In genomic region chr1:202148391-202148790, GRCh38 we compare ENCODE assay signal across 1 cellular context.
TF ChIP-seq lines count a peak whose summit lies in the region.

No MANE protein-coding gene starts in this region.

TF ChIP-seq in K562, 482 proteins besides CTCF, POLR2A, EP300 and RAD21:
- no peak for TF ChIP-seq TEAD4 (IDR thresholded peaks at IDR 0.05; ENCODE audit: low read length)
- TF ChIP-seq TEAD4 (CRISPR knock-in tag; IDR thresholded peaks at IDR 0.05; ENCODE audit: borderline replicate concordance): no peak
- no peak for TF ChIP-seq RBM22 (IDR thresholded peaks at IDR 0.05; ENCODE audit: low read depth, low read length, poor library complexity, severe bottlenecking)
- 0 out of 2 replicates have a peak, but pooled peaks have one; percentile 12 for TF ChIP-seq MYNN (IDR thresholded peaks at IDR 0.05)
- TF ChIP-seq MYNN (CRISPR knock-in tag; IDR thresholded peaks at IDR 0.05): no peak
- no peak for TF ChIP-seq DNMT1 (IDR thresholded peaks at IDR 0.05)
- peak; percentile 58 for TF ChIP-seq RBFOX2 (IDR thresholded peaks at IDR 0.05; ENCODE audit: low read depth, low read length)
- TF ChIP-seq NONO (IDR thresholded peaks at IDR 0.05; ENCODE audit: low read depth in 2 of 2, low read length in 1 of 2): no peak
- TF ChIP-seq POLR2G (IDR thresholded peaks at IDR 0.05; ENCODE audit: low read depth, low read length): peak; percentile 62
- no peak for TF ChIP-seq ZNF551 (CRISPR knock-in tag; IDR thresholded peaks at IDR 0.05)
- no peak for TF ChIP-seq KHSRP (IDR thresholded peaks at IDR 0.05)
- TF ChIP-seq TSC22D4 (tag; IDR thresholded peaks at IDR 0.05): no peak
- TF ChIP-seq AFF1 (IDR thresholded peaks at IDR 0.05; ENCODE audit: low read depth in 1 of 2, partially characterized antibody in 2 of 2): no peak
- 0 out of 2 replicates have a peak, but pooled peaks have one; percentile 28 for TF ChIP-seq ARID4B (CRISPR knock-in tag; IDR thresholded peaks at IDR 0.05)
